Comparison of ENCODE assay signal across 24 cellular contexts in the genomic region with DNA sequence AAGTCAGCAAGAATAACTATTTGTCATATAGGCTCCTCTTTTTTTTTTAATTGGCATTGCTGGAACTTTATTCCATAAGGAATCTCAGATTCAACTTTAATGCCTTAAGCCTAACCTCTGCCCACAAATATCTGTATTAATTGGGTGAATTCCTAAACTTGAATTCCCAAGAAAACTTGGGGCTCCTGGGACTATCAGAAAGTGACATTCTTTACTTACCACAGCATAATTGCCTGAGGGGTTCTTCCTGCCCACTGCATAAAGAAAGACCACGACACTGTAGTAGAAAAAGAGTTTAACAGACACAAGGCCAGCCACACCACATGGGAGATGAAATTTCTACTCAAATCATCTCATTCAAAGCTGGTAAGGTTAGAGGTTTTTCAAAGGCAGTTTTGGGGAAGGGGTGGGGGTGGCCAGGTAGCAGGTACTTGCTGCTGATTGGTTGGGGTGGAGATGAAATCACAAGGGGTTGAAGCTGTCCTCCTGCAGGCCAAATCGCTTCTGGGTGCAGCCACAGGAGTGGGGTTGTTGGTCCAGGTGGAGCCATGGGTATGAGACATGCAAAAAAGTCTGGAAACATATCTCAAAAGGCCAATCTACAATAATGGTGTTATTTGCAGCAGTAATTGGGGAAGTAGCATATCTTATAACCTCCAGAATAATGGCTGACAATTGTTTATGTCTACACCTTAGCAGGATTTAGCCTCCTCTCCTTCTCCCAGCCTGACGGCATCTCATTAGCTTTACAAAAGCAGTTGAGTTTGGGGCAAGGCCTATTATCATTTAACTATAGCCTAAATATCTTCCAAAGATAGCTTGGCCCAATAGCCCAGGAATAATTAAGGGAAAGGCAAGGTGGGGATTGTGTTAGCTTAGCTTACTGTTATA. TPM values are rescaled to one million over a fixed set of nuclear protein-coding genes. Genes with fewer than 3 reads are reported as not detected.
DNase-seq lines count a peak whose midpoint lies in the region; ATAC-seq and TF ChIP-seq lines count a peak whose summit lies in the region.
"Had no signal": no experiment of that assay in that cellular context is flagged by ENCODE, and none has a peak within 500 bp of the region (broad histone marks: within the 10 kb centered on the region; RNA-seq: fewer than 3 reads in every experiment).

No MANE protein-coding gene starts in this region.

- H3K36me3 Mint-ChIP-seq in HFFc6 (ENCODE audit: low read depth) = peaks cover 10% of the 10 kb centered on the region; the same call in 1 of the 2 replicates
- H3K36me3 Mint-ChIP-seq: activated naive CD4-positive, alpha-beta T cell treated with anti-CD3 and anti-CD28 coated beads, Interleukin-2, amount 10 ng/mL, durations not matched to agents 7 days and 5 days; CD8-positive, alpha-beta T cell; type B pancreatic cell had no signal

- DNase-seq in A172 (ENCODE audit: low spot score) = peak; percentile 42
- peak; percentile 45 for DNase-seq in HFFc6
- DNase-seq in astrocyte of the hippocampus (ENCODE audit: low read depth, low spot score) = peak; percentile 49
- peak; percentile 65 for DNase-seq in islet precursor cell
- DNase-seq in NCI-H226 = no peak
- no peak for DNase-seq in NOMO-1 (lab: John Stamatoyannopoulos, UW; ENCODE audit: unreplicated experiment in 2 of 2)
- DNase-seq: 8988T; activated CD4-positive, alpha-beta T cell treated with anti-CD3 and anti-CD28 coated beads, Interleukin-2, amount 50 U/mL, for 1 hour; activated naive CD4-positive, alpha-beta T cell treated with anti-CD3 and anti-CD28 coated beads, Interleukin-2, amount 10 ng/mL, durations not matched to agents 7 days and 5 days; amygdala; CD8-positive, alpha-beta T cell; left cardiac atrium; NCI-H1694 treated with DMSO at 0.1 percent for 48 hours; NCI-H774; WERI-Rb-1 had no signal

- no peak for ATAC-seq in HG02759 (IDR thresholded peaks at IDR 0.05; ENCODE audit: unreplicated experiment)
- no peak for ATAC-seq in GM19328 (IDR thresholded peaks at IDR 0.05; ENCODE audit: unreplicated experiment)
- ATAC-seq: CD8-positive, alpha-beta T cell; HCT116; left cardiac atrium had no signal

- H3K27me3 Mint-ChIP-seq in HFFc6 (ENCODE audit: insufficient read depth) = no peaks in the 10 kb centered on the region

- TF ChIP-seq CTCF in HFFc6 (IDR thresholded peaks at IDR 0.05) = no peak

- peak overlapping the region; percentile 99 for H3K27ac Mint-ChIP-seq in HFFc6
- H3K27ac Mint-ChIP-seq: activated naive CD4-positive, alpha-beta T cell treated with anti-CD3 and anti-CD28 coated beads, Interleukin-2, amount 10 ng/mL, durations not matched to agents 7 days and 5 days; CD8-positive, alpha-beta T cell; dendritic cell treated with granulocyte-macrophage colony-stimulating factor and Interleukin-4, amounts not matched to agents 40 ng/mL and 50 ng/mL, for 4 days; type B pancreatic cell had no signal

- H3K4me3 Mint-ChIP-seq in HFFc6 = peak overlapping the region; percentile 43; the same call in 1 of the 2 replicates
- H3K4me3 Mint-ChIP-seq: activated naive CD4-positive, alpha-beta T cell treated with anti-CD3 and anti-CD28 coated beads, Interleukin-2, amount 10 ng/mL, durations not matched to agents 7 days and 5 days; CD8-positive, alpha-beta T cell; dendritic cell treated with granulocyte-macrophage colony-stimulating factor and Interleukin-4, amounts not matched to agents 40 ng/mL and 50 ng/mL, for 4 days; type B pancreatic cell had no signal

- no peaks in the 10 kb centered on the region for H3K9me3 Mint-ChIP-seq in HFFc6
- H3K9me3 Mint-ChIP-seq: activated naive CD4-positive, alpha-beta T cell treated with anti-CD3 and anti-CD28 coated beads, Interleukin-2, amount 10 ng/mL, durations not matched to agents 7 days and 5 days; CD8-positive, alpha-beta T cell; dendritic cell treated with granulocyte-macrophage colony-stimulating factor and Interleukin-4, amounts not matched to agents 40 ng/mL and 50 ng/mL, for 4 days; type B pancreatic cell had no signal

- peaks cover 81% of the 10 kb centered on the region for H3K4me1 Mint-ChIP-seq in HFFc6 (ENCODE audit: low read depth)
- H3K4me1 Mint-ChIP-seq: activated naive CD4-positive, alpha-beta T cell treated with anti-CD3 and anti-CD28 coated beads, Interleukin-2, amount 10 ng/mL, durations not matched to agents 7 days and 5 days had no signal

RNA-seq across cellular contexts. Expression of a gene that starts 4.8 kb away (rescaled TPM):
- total RNA-seq in A172 (2014; rRNA removed; shearing (Covaris generic)) = 0.16 TPM in 1 of 2 replicates, not detected in the other
- 10 to 100 TPM in 2 of 6 experiments, 1 to 10 TPM in 4; 5.9 to 23.8 (median 7.5) TPM for total RNA-seq in HFFc6 (2021; fragmentation: NEBNext Ultra II Directional; extraction: Animal tissue kit (Norgen Biotek cat#: 25700))
- total RNA-seq: cardiac muscle cell; CD8-positive, alpha-beta T cell; left cardiac atrium; OCI-LY7 had no signal

RNA-seq across cellular contexts. Expression of a gene that starts 17.1 kb away (rescaled TPM):
- 293 and 302 TPM in 2 replicates for total RNA-seq in A172 (2014; rRNA removed; shearing (Covaris generic))
- total RNA-seq in HFFc6 (2021; fragmentation: NEBNext Ultra II Directional; extraction: Animal tissue kit (Norgen Biotek cat#: 25700)) = 100 to 1,000 TPM; 312 to 407 (median 344) TPM

RNA-seq across cellular contexts. Expression of a gene that starts 28.5 kb away (rescaled TPM):
- not detected in 2 replicates for total RNA-seq in A172 (2014; rRNA removed; shearing (Covaris generic))
- under 1 TPM in 2 of 6 experiments, not detected in 4; 0.12 to 0.17 TPM for total RNA-seq in HFFc6 (2021; fragmentation: NEBNext Ultra II Directional; extraction: Animal tissue kit (Norgen Biotek cat#: 25700))
- total RNA-seq: cardiac muscle cell; CD8-positive, alpha-beta T cell; left cardiac atrium; OCI-LY7; pulmonary artery endothelial cell had no signal

RNA-seq across cellular contexts. Expression of a gene that starts 38.9 kb away (rescaled TPM):
- not detected in 2 replicates for total RNA-seq in A172 (2014; rRNA removed; shearing (Covaris generic))
- total RNA-seq in HFFc6 (2021; fragmentation: NEBNext Ultra II Directional; extraction: Animal tissue kit (Norgen Biotek cat#: 25700)) = under 1 TPM in 5 of 6 experiments, not detected in 1; 0.05 to 0.28 (median 0.14) TPM
- total RNA-seq: cardiac muscle cell; CD8-positive, alpha-beta T cell; left cardiac atrium; myocyte; OCI-LY7; pulmonary artery endothelial cell had no signal

Comparison
In these comparisons a context has a peak if more than half of its experiments do, and no peak if none do; other contexts are left out.
1. DNase-seq: peak in A172 (single experiment), HFFc6 (single experiment), astrocyte of the hippocampus (single experiment) and islet precursor cell (single experiment); none in NCI-H226 (single experiment) and NOMO-1 (0 of 2).